ENCODE assay signal across 23 cellular contexts in genomic region chr19:2732157-2732725, GRCh38. TPM values are rescaled to one million over a fixed set of nuclear protein-coding genes. Genes with fewer than 3 reads are reported as not detected.
A peak's percentile ranks its signal among the peaks of the same experiment; 100 is the strongest.
DNase-seq lines count a peak whose midpoint lies in the region; ATAC-seq, FAIRE-seq and TF ChIP-seq lines count a peak whose summit lies in the region.
"Had no signal": no experiment of that assay in that cellular context is flagged by ENCODE, and none has a peak within 500 bp of the region (broad histone marks: within the 10 kb centered on the region; RNA-seq: fewer than 3 reads in every experiment).

No MANE protein-coding gene starts in this region.

- peaks cover 0 to 12% of the 10 kb centered on the region in 2 donors for H3K4me1 Mint-ChIP-seq in natural killer cell treated with Interleukin-12 subunit alpha and Interleukin-12 subunit beta and Interleukin-15 and Interleukin-18, amount 100 ng/mL, for 72 hours (ENCODE audit: low read depth in 2 of 2)
- peaks cover 0 to 4% of the 10 kb centered on the region in 2 donors for H3K4me1 Mint-ChIP-seq in natural killer cell

- H4K20me1 ChIP-seq in K562 (replicated peaks; ENCODE audit: control insufficient read depth, insufficient read depth, low read length) (peaks cover 28% of the 10 kb centered on the region), osteoblast (ENCODE audit: insufficient read depth, low read length) (peaks cover 2% of the 10 kb centered on the region)

- no peak overlapping the region for H3K4me3 Mint-ChIP-seq in natural killer cell treated with Interleukin-12 subunit alpha and Interleukin-12 subunit beta and Interleukin-15 and Interleukin-18, amount 100 ng/mL, for 72 hours
- H3K4me3 Mint-ChIP-seq in natural killer cell: no peak overlapping the region
- H3K4me3 Mint-ChIP-seq: B cell; CD4-positive, CD25-positive, alpha-beta regulatory T cell; CD8-positive, alpha-beta T cell; H9 had no signal

- no TSS peak for BruUV-seq in K562 (replicated peaks; lab: Mats Ljungman, UMichigan)

- H3K27ac Mint-ChIP-seq in natural killer cell treated with Interleukin-12 subunit alpha and Interleukin-12 subunit beta and Interleukin-15 and Interleukin-18, amount 100 ng/mL, for 72 hours: no peak overlapping the region
- no peak overlapping the region for H3K27ac Mint-ChIP-seq in natural killer cell
- H3K27ac Mint-ChIP-seq: B cell; CD4-positive, CD25-positive, alpha-beta regulatory T cell; CD8-positive, alpha-beta T cell; H9 had no signal

- TF ChIP-seq CTCF in natural killer cell (IDR thresholded peaks at IDR 0.05): no peak
- no peak for TF ChIP-seq CTCF in K562 (IDR thresholded peaks at IDR 0.05 in 2 of 3, conservative IDR thresholded peaks at IDR 0.05 in 1 of 3; ENCODE audit: insufficient read depth in 2 of 3, low read depth in 1 of 3, low read length in 3 of 3)
- TF ChIP-seq CTCF in osteoblast (IDR thresholded peaks at IDR 0.05; ENCODE audit: extremely low read depth, low read depth, low read length): no peak

- intact Hi-C loops in natural killer cell (cut with micrococcal nuclease) (no loop called here), K562 (cut with micrococcal nuclease) (no loop called here), right cardiac atrium (cut with DNase I) (loop anchor here in 1 of 4 donors (5.0 kb wide), 1 partner anchor 70 kb away; no protein-coding TSS in a partner anchor)

- H3K9me3 Mint-ChIP-seq in natural killer cell treated with Interleukin-12 subunit alpha and Interleukin-12 subunit beta and Interleukin-15 and Interleukin-18, amount 100 ng/mL, for 72 hours: no peaks in the 10 kb centered on the region
- no peaks in the 10 kb centered on the region for H3K9me3 Mint-ChIP-seq in natural killer cell
- H3K9me3 Mint-ChIP-seq: CD4-positive, CD25-positive, alpha-beta regulatory T cell; CD8-positive, alpha-beta T cell; H9 had no signal

- H3K4me3 ChIP-seq in K562 (no peak overlapping the region), osteoblast (ENCODE audit: insufficient read depth, low read length) (no peak overlapping the region), right cardiac atrium (ENCODE audit: low read length) (no peak overlapping the region)
- H3K4me3 ChIP-seq: BLaER1, GM23248 had no signal

- no peak for ATAC-seq in natural killer cell treated with Interleukin-12 subunit alpha and Interleukin-12 subunit beta and Interleukin-15 and Interleukin-18, amount 100 ng/mL, for 72 hours
- ATAC-seq in natural killer cell (no peak), K562 (peak; percentile 5), right cardiac atrium (no peak)
- ATAC-seq: CD8-positive, alpha-beta T cell; HCT116 had no signal

- peaks cover 60% of the 10 kb centered on the region for H3K36me3 ChIP-seq in K562 (ENCODE audit: control insufficient read depth, insufficient read depth, low read length)
- H3K36me3 ChIP-seq in osteoblast (ENCODE audit: insufficient read depth, low read length): peaks cover 12% of the 10 kb centered on the region

- no peak overlapping the region for H3K27ac ChIP-seq in K562 (ENCODE audit: extremely low read depth, low read depth, low read length)
- no peak overlapping the region for H3K27ac ChIP-seq in osteoblast (ENCODE audit: low read depth, low read length)
- H3K27ac ChIP-seq in right cardiac atrium (ENCODE audit: low read length): no peak overlapping the region
- H3K27ac ChIP-seq: 22Rv1, C4-2B, GM23248 had no signal

- H3K9me1 ChIP-seq in K562 (ENCODE audit: control insufficient read depth, insufficient read depth, low read length): peaks cover 6% of the 10 kb centered on the region

- H3K27me3 ChIP-seq in K562 (ENCODE audit: control insufficient read depth in 2 of 2, insufficient read depth in 2 of 2, low read length in 2 of 2) (peaks cover 0 to 2% of the 10 kb centered on the region in 2 experiments; a peak in 2 of 5 replicates), osteoblast (ENCODE audit: insufficient read depth, low read length) (peaks cover 3% of the 10 kb centered on the region), right cardiac atrium (ENCODE audit: control insufficient read depth, insufficient read depth) (no peaks in the 10 kb centered on the region)
- H3K27me3 ChIP-seq: BLaER1 had no signal

- TF ChIP-seq RAD21 in K562 (CRISPR knock-in tag; conservative IDR thresholded peaks at IDR 0.05 in 1 of 2, IDR thresholded peaks at IDR 0.05 in 1 of 2): no peak

- H3K27me3 Mint-ChIP-seq in natural killer cell treated with Interleukin-12 subunit alpha and Interleukin-12 subunit beta and Interleukin-15 and Interleukin-18, amount 100 ng/mL, for 72 hours: no peaks in the 10 kb centered on the region
- H3K27me3 Mint-ChIP-seq in natural killer cell (ENCODE audit: low read depth in 2 of 2): no peaks in the 10 kb centered on the region
- H3K27me3 Mint-ChIP-seq: B cell; CD4-positive, CD25-positive, alpha-beta regulatory T cell had no signal

- H3K4me1 ChIP-seq in K562 (replicated peaks in 1 of 2; ENCODE audit: control insufficient read depth in 2 of 2, insufficient read depth in 2 of 2, low read length in 2 of 2) (peaks cover 0 to 53% of the 10 kb centered on the region in 2 experiments; a peak in 2 of 5 replicates), osteoblast (ENCODE audit: insufficient read depth, low read length) (no peaks in the 10 kb centered on the region), right cardiac atrium (ENCODE audit: control insufficient read depth, insufficient read depth, low read length) (no peaks in the 10 kb centered on the region)
- H3K4me1 ChIP-seq: Caco-2 had no signal

- in situ Hi-C loops in K562 (cut with MboI): no loop called here

- no peak overlapping the region for H3K9ac ChIP-seq in K562 (ENCODE audit: insufficient read depth in 1 of 2, low read depth in 2 of 2, low read length in 2 of 2)
- H3K9ac ChIP-seq: BLaER1, GM23248 had no signal

- peak; percentile 40 for DNase-seq in natural killer cell treated with Interleukin-12 subunit alpha and Interleukin-12 subunit beta and Interleukin-15 and Interleukin-18, amount 100 ng/mL, for 72 hours (ENCODE audit: low spot score)
- no peak for DNase-seq in natural killer cell
- DNase-seq in K562 (ENCODE audit: extremely low read depth in 1 of 4, low spot score in 3 of 4): no peak
- DNase-seq in osteoblast (ENCODE audit: insufficient read length, low spot score, missing footprints): peak; percentile 80
- no peak for DNase-seq in activated CD4-positive, alpha-beta T cell treated with anti-CD3 and anti-CD28 coated beads, Interleukin-2, amount 50 U/mL, for 4 hours
- DNase-seq in right cardiac atrium: no peak
- DNase-seq: Caco-2; CD4-positive, CD25-positive, alpha-beta regulatory T cell; CD8-positive, alpha-beta T cell; DMS153; DND-41; GM23248; H9 had no signal

- H3K36me3 Mint-ChIP-seq in natural killer cell treated with Interleukin-12 subunit alpha and Interleukin-12 subunit beta and Interleukin-15 and Interleukin-18, amount 100 ng/mL, for 72 hours: no peaks in the 10 kb centered on the region
- no peaks in the 10 kb centered on the region for H3K36me3 Mint-ChIP-seq in natural killer cell

- no peak overlapping the region for H2AFZ ChIP-seq in K562 (ENCODE audit: low read depth, low read length)
- no peak overlapping the region for H2AFZ ChIP-seq in osteoblast (ENCODE audit: low read length)
- H2AFZ ChIP-seq: GM23248 had no signal

- no peak for TF ChIP-seq EP300 in K562 (IDR thresholded peaks at IDR 0.05; ENCODE audit: low read length)

- 90% methylated on average over 16 of the region's 33 CpGs for WGBS in K562 (ENCODE audit: insufficient coverage, low coverage, missing lambda C conversion rate)
- WGBS in right cardiac atrium: 95% methylated on average over 33 of the region's 33 CpGs

- no peak for FAIRE-seq in K562 (lab: Jason Lieb, UNC)
- FAIRE-seq: A204.1, G401.6, GM12892, GM19239, H1 had no signal

- no peak overlapping the region for H3K4me2 ChIP-seq in K562 (ENCODE audit: insufficient read depth, low read length)
- H3K4me2 ChIP-seq in osteoblast (ENCODE audit: insufficient read depth, low read length): no peak overlapping the region

- TF ChIP-seq POLR2A in K562 (conservative IDR thresholded peaks at IDR 0.05): no peak

- H3K79me2 ChIP-seq in K562 (ENCODE audit: control insufficient read depth, insufficient read depth, low read length) (peaks cover 24% of the 10 kb centered on the region), osteoblast (ENCODE audit: insufficient read depth, low read length) (peaks cover 7% of the 10 kb centered on the region)

- POLR2A ChIA-PET in K562 (lab: Yijun Ruan, JAX): interaction anchor here (0.6 kb wide), 1 partner anchor 9 kb away, joined by 3 read pairs; no protein-coding TSS in a partner anchor

- CTCF ChIA-PET in K562 (lab: Yijun Ruan, JAX; ENCODE audit: low intra/inter-chr PET ratio): no interaction called here

- H3K9me3 ChIP-seq in K562 (replicated peaks; ENCODE audit: control insufficient read depth, insufficient read depth, low read depth, low read length): peaks cover 6% of the 10 kb centered on the region; the same call in 1 of the 2 replicates
- no peaks in the 10 kb centered on the region for H3K9me3 ChIP-seq in osteoblast (ENCODE audit: low read depth, low read length)
- H3K9me3 ChIP-seq in right cardiac atrium (ENCODE audit: control insufficient read depth, low read length): no peaks in the 10 kb centered on the region
- H3K9me3 ChIP-seq: Caco-2 had no signal

RNA-seq across cellular contexts. Expression of gene SLC39A3, which starts 7.6 kb away (rescaled TPM):
- total RNA-seq in natural killer cell treated with Interleukin-12 subunit alpha and Interleukin-12 subunit beta and Interleukin-15 and Interleukin-18, amount 100 ng/mL, for 72 hours: 10 to 100 TPM; 30.5 to 91.6 TPM
- total RNA-seq in natural killer cell: 10 to 100 TPM; 14.8 to 29.4 (median 19.6) TPM
- 117 and 251 TPM in 2 replicates for total RNA-seq in K562 (2011; cell fraction: chromatin; rRNA removed; ENCODE audit: low replicate concordance)
- total RNA-seq in K562 (2011; cell fraction: nucleolus; rRNA removed): 298 and 302 TPM in 2 replicates
- 179 and 217 TPM in 2 replicates for total RNA-seq in K562 (2011; cell fraction: nucleoplasm; rRNA removed)
- total RNA-seq in K562 (2014; rRNA removed): 161 and 172 TPM in 2 replicates
- total RNA-seq in K562 (2014; rRNA removed; fragmentation: Illumina TruSeq; extraction: Trizol): 58.6 and 93.5 TPM in 2 replicates
- 87.1 and 91.3 TPM in 2 replicates for total RNA-seq in K562 (2015; rRNA removed; fragmentation: Illumina TruSeq; extraction: Trizol)
- 149 and 152 TPM in 2 replicates for total RNA-seq in K562 (2021)
- 127 and 145 TPM in 2 replicates for polyA plus RNA-seq in K562 (2011; rRNA removed)
- 193 and 267 TPM in 2 replicates for polyA plus RNA-seq in K562 (2011; cell fraction: cytosol; rRNA removed)
- polyA plus RNA-seq in K562 (2011; cell fraction: nucleus; rRNA removed): 120 and 140 TPM in 2 replicates
- 107 and 221 TPM in 2 replicates for polyA plus RNA-seq in K562 (2012)
- polyA plus RNA-seq in K562 (2014; fragmentation: Illumina TruSeq; extraction: Trizol): 215 and 268 TPM in 2 replicates
- 1 to 10 TPM; 2.3 to 3.6 TPM for polyA plus RNA-seq in K562 (2014; fragmentation: Nextera tagmentation; extraction: Ambion mirVana)
- polyA plus RNA-seq in K562 (2014; rRNA removed): 165 and 173 TPM in 2 replicates
- 62.5 and 83.9 TPM in 2 replicates for polyA minus RNA-seq in K562 (2011; rRNA and poly(A)+ RNA removed)
- polyA minus RNA-seq in K562 (2011; cell fraction: cytosol; rRNA and poly(A)+ RNA removed): 76.8 and 77.8 TPM in 2 replicates
- 36.1 and 44.7 TPM in 2 replicates for polyA minus RNA-seq in K562 (2011; cell fraction: nucleus; rRNA and poly(A)+ RNA removed)
- 33.0 and 33.7 TPM in 2 replicates for total RNA-seq in osteoblast
- total RNA-seq in right cardiac atrium: 10 to 100 TPM; 19.9 to 25.5 (median 23.4) TPM
- 29.3 TPM for polyA plus RNA-seq in right cardiac atrium

RNA-seq across cellular contexts. Expression of gene DIRAS1, which starts 11.1 kb away (rescaled TPM):
- total RNA-seq in natural killer cell treated with Interleukin-12 subunit alpha and Interleukin-12 subunit beta and Interleukin-15 and Interleukin-18, amount 100 ng/mL, for 72 hours: not detected
- total RNA-seq in natural killer cell (under 1 TPM; 0.12 to 0.48 (median 0.18) TPM), K562 (2014; rRNA removed) (2.2 and 3.3 TPM in 2 replicates), K562 (2014; rRNA removed; fragmentation: Illumina TruSeq; extraction: Trizol) (2.3 TPM in 2 replicates), K562 (2015; rRNA removed; fragmentation: Illumina TruSeq; extraction: Trizol) (2.9 and 3.3 TPM in 2 replicates), K562 (2021) (12.0 and 12.8 TPM in 2 replicates), osteoblast (12.4 and 14.8 TPM in 2 replicates), right cardiac atrium (100 to 1,000 TPM; 160 to 176 (median 172) TPM)
- 5.2 and 12.7 TPM in 2 replicates for total RNA-seq in K562 (2011; cell fraction: chromatin; rRNA removed; ENCODE audit: low replicate concordance)
- 5.7 and 6.5 TPM in 2 replicates for total RNA-seq in K562 (2011; cell fraction: nucleolus; rRNA removed)
- 4.3 and 5.3 TPM in 2 replicates for total RNA-seq in K562 (2011; cell fraction: nucleoplasm; rRNA removed)
- polyA plus RNA-seq in K562 (2011; rRNA removed) (7.3 and 12.0 TPM in 2 replicates), K562 (2014; fragmentation: Illumina TruSeq; extraction: Trizol) (3.8 and 4.9 TPM in 2 replicates), K562 (2014; fragmentation: Nextera tagmentation; extraction: Ambion mirVana) (under 1 TPM; 0.11 to 0.18 TPM), K562 (2014; rRNA removed) (4.7 and 6.0 TPM in 2 replicates), right cardiac atrium (155 TPM)
- 8.0 and 16.3 TPM in 2 replicates for polyA plus RNA-seq in K562 (2011; cell fraction: cytosol; rRNA removed)
- 10.3 and 10.5 TPM in 2 replicates for polyA plus RNA-seq in K562 (2011; cell fraction: nucleus; rRNA removed)
- polyA plus RNA-seq in K562 (2012): 5.1 and 7.3 TPM in 2 replicates
- polyA minus RNA-seq in K562 (2011; rRNA and poly(A)+ RNA removed): 10.2 and 11.4 TPM in 2 replicates
- 8.0 and 8.7 TPM in 2 replicates for polyA minus RNA-seq in K562 (2011; cell fraction: cytosol; rRNA and poly(A)+ RNA removed)
- polyA minus RNA-seq in K562 (2011; cell fraction: nucleus; rRNA and poly(A)+ RNA removed): 1.8 and 2.6 TPM in 2 replicates
- total RNA-seq: CD4-positive, CD25-positive, alpha-beta regulatory T cell had no signal
- polyA plus RNA-seq: CD4-positive, CD25-positive, alpha-beta regulatory T cell had no signal

RNA-seq across cellular contexts. Expression of gene GNG7, which starts 29.7 kb away (rescaled TPM):
- under 1 TPM; 0.26 to 0.59 TPM for total RNA-seq in natural killer cell treated with Interleukin-12 subunit alpha and Interleukin-12 subunit beta and Interleukin-15 and Interleukin-18, amount 100 ng/mL, for 72 hours
- total RNA-seq in natural killer cell (1 to 10 TPM in 2 of 3 donors, under 1 TPM in 1; 0.75 to 4.8 (median 1.5) TPM), K562 (2014; rRNA removed) (0.09 TPM in 1 of 2 replicates, not detected in the other), K562 (2014; rRNA removed; fragmentation: Illumina TruSeq; extraction: Trizol) (0.04 TPM in 1 of 2 replicates, not detected in the other), K562 (2015; rRNA removed; fragmentation: Illumina TruSeq; extraction: Trizol) (0.04 TPM in 2 replicates), K562 (2021) (0.11 and 0.20 TPM in 2 replicates), osteoblast (0.29 and 0.72 TPM in 2 replicates), right cardiac atrium (10 to 100 TPM; 40.2 to 58.2 (median 48.6) TPM)
- total RNA-seq in K562 (2011; cell fraction: chromatin; rRNA removed; ENCODE audit: low replicate concordance): 0.09 and 0.16 TPM in 2 replicates
- total RNA-seq in K562 (2011; cell fraction: nucleolus; rRNA removed): under 0.01 and 0.13 TPM in 2 replicates
- total RNA-seq in K562 (2011; cell fraction: nucleoplasm; rRNA removed): 0.15 TPM in 1 of 2 replicates, not detected in the other
- polyA plus RNA-seq in K562 (2011; rRNA removed) (0.08 and 0.12 TPM in 2 replicates), K562 (2014; fragmentation: Illumina TruSeq; extraction: Trizol) (0.04 TPM in 2 replicates), K562 (2014; fragmentation: Nextera tagmentation; extraction: Ambion mirVana) (under 1 TPM in 1 of 2 experiments, not detected in 1; 0.01 TPM), K562 (2014; rRNA removed) (0.07 TPM in 1 of 2 replicates, not detected in the other), right cardiac atrium (25.4 TPM)
- 0.15 and 0.27 TPM in 2 replicates for polyA plus RNA-seq in K562 (2011; cell fraction: cytosol; rRNA removed)
- 0.04 and 0.22 TPM in 2 replicates for polyA plus RNA-seq in K562 (2011; cell fraction: nucleus; rRNA removed)
- 0.10 and 0.53 TPM in 2 replicates for polyA plus RNA-seq in K562 (2012)
- polyA minus RNA-seq in K562 (2011; rRNA and poly(A)+ RNA removed): 0.03 TPM in 1 of 2 replicates, not detected in the other
- not detected in 2 replicates for polyA minus RNA-seq in K562 (2011; cell fraction: cytosol; rRNA and poly(A)+ RNA removed)
- not detected in 2 replicates for polyA minus RNA-seq in K562 (2011; cell fraction: nucleus; rRNA and poly(A)+ RNA removed)

RNA-seq across cellular contexts. Expression of gene SGTA, which starts 50.8 kb away (rescaled TPM):
- total RNA-seq in natural killer cell treated with Interleukin-12 subunit alpha and Interleukin-12 subunit beta and Interleukin-15 and Interleukin-18, amount 100 ng/mL, for 72 hours: 100 to 1,000 TPM in 1 of 2 donors, 10 to 100 TPM in 1; 61.1 to 107 TPM
- total RNA-seq in natural killer cell: 10 to 100 TPM; 35.2 to 38.1 (median 36.2) TPM
- total RNA-seq in K562 (2011; cell fraction: chromatin; rRNA removed; ENCODE audit: low replicate concordance): 53.5 and 114 TPM in 2 replicates
- 73.2 and 78.7 TPM in 2 replicates for total RNA-seq in K562 (2011; cell fraction: nucleolus; rRNA removed)
- 57.0 and 59.8 TPM in 2 replicates for total RNA-seq in K562 (2011; cell fraction: nucleoplasm; rRNA removed)
- total RNA-seq in K562 (2014; rRNA removed): 73.2 and 106 TPM in 2 replicates
- 16.2 and 18.1 TPM in 2 replicates for total RNA-seq in K562 (2014; rRNA removed; fragmentation: Illumina TruSeq; extraction: Trizol)
- total RNA-seq in K562 (2015; rRNA removed; fragmentation: Illumina TruSeq; extraction: Trizol): 49.9 and 50.8 TPM in 2 replicates
- total RNA-seq in K562 (2021): 106 and 110 TPM in 2 replicates
- polyA plus RNA-seq in K562 (2011; rRNA removed): 44.5 and 67.3 TPM in 2 replicates
- 73.0 and 146 TPM in 2 replicates for polyA plus RNA-seq in K562 (2011; cell fraction: cytosol; rRNA removed)
- polyA plus RNA-seq in K562 (2011; cell fraction: nucleus; rRNA removed): 65.8 and 104 TPM in 2 replicates
- 77.3 and 87.1 TPM in 2 replicates for polyA plus RNA-seq in K562 (2012)
- polyA plus RNA-seq in K562 (2014; fragmentation: Illumina TruSeq; extraction: Trizol): 72.3 and 101 TPM in 2 replicates
- polyA plus RNA-seq in K562 (2014; fragmentation: Nextera tagmentation; extraction: Ambion mirVana): 1 to 10 TPM; 1.4 to 4.8 TPM
- polyA plus RNA-seq in K562 (2014; rRNA removed): 87.3 and 89.9 TPM in 2 replicates
- 10.3 and 19.1 TPM in 2 replicates for polyA minus RNA-seq in K562 (2011; rRNA and poly(A)+ RNA removed)
- 38.4 and 40.7 TPM in 2 replicates for polyA minus RNA-seq in K562 (2011; cell fraction: cytosol; rRNA and poly(A)+ RNA removed)
- polyA minus RNA-seq in K562 (2011; cell fraction: nucleus; rRNA and poly(A)+ RNA removed): 17.5 and 20.0 TPM in 2 replicates
- total RNA-seq in osteoblast: 35.9 and 38.7 TPM in 2 replicates
- total RNA-seq in right cardiac atrium: 10 to 100 TPM; 53.6 to 84.2 (median 64.6) TPM
- polyA plus RNA-seq in right cardiac atrium: 86.5 TPM

RNA-seq across cellular contexts. Expression of gene THOP1, which starts 53.1 kb away (rescaled TPM):
- 100 to 1,000 TPM; 105 to 224 TPM for total RNA-seq in natural killer cell treated with Interleukin-12 subunit alpha and Interleukin-12 subunit beta and Interleukin-15 and Interleukin-18, amount 100 ng/mL, for 72 hours
- 10 to 100 TPM; 31.6 to 44.0 (median 33.4) TPM for total RNA-seq in natural killer cell
- total RNA-seq in K562 (2011; cell fraction: chromatin; rRNA removed; ENCODE audit: low replicate concordance): 161 and 433 TPM in 2 replicates
- 163 and 178 TPM in 2 replicates for total RNA-seq in K562 (2011; cell fraction: nucleolus; rRNA removed)
- total RNA-seq in K562 (2011; cell fraction: nucleoplasm; rRNA removed): 128 and 148 TPM in 2 replicates
- total RNA-seq in K562 (2014; rRNA removed): 255 and 325 TPM in 2 replicates
- total RNA-seq in K562 (2014; rRNA removed; fragmentation: Illumina TruSeq; extraction: Trizol): 43.6 and 58.2 TPM in 2 replicates
- 97.6 and 106 TPM in 2 replicates for total RNA-seq in K562 (2015; rRNA removed; fragmentation: Illumina TruSeq; extraction: Trizol)
- total RNA-seq in K562 (2021): 193 and 203 TPM in 2 replicates
- 96.1 and 122 TPM in 2 replicates for polyA plus RNA-seq in K562 (2011; rRNA removed)
- 93.4 and 185 TPM in 2 replicates for polyA plus RNA-seq in K562 (2011; cell fraction: cytosol; rRNA removed)
- polyA plus RNA-seq in K562 (2011; cell fraction: nucleus; rRNA removed): 299 and 377 TPM in 2 replicates
- polyA plus RNA-seq in K562 (2012): 128 and 152 TPM in 2 replicates
- 77.3 and 106 TPM in 2 replicates for polyA plus RNA-seq in K562 (2014; fragmentation: Illumina TruSeq; extraction: Trizol)
- polyA plus RNA-seq in K562 (2014; fragmentation: Nextera tagmentation; extraction: Ambion mirVana): 1 to 10 TPM; 1.3 to 2.0 TPM
- 174 and 181 TPM in 2 replicates for polyA plus RNA-seq in K562 (2014; rRNA removed)
- 65.6 and 91.6 TPM in 2 replicates for polyA minus RNA-seq in K562 (2011; rRNA and poly(A)+ RNA removed)
- polyA minus RNA-seq in K562 (2011; cell fraction: cytosol; rRNA and poly(A)+ RNA removed): 90.0 and 90.6 TPM in 2 replicates
- polyA minus RNA-seq in K562 (2011; cell fraction: nucleus; rRNA and poly(A)+ RNA removed): 35.1 and 68.2 TPM in 2 replicates
- total RNA-seq in osteoblast: 45.6 and 49.5 TPM in 2 replicates
- total RNA-seq in right cardiac atrium: 10 to 100 TPM; 41.4 to 69.4 (median 54.1) TPM
- 64.0 TPM for polyA plus RNA-seq in right cardiac atrium

Comparison
In these comparisons a context has a peak if more than half of its experiments do, and no peak if none do; other contexts are left out.
1. DNase-seq: peak in natural killer cell treated with Interleukin-12 subunit alpha and Interleukin-12 subunit beta and Interleukin-15 and Interleukin-18, amount 100 ng/mL, for 72 hours (single experiment) and osteoblast (single experiment); none in natural killer cell (single experiment), K562 (0 of 4), activated CD4-positive, alpha-beta T cell treated with anti-CD3 and anti-CD28 coated beads, Interleukin-2, amount 50 U/mL, for 4 hours (0 of 2) and right cardiac atrium (0 of 3).
2. RNA of gene DIRAS1, which starts 11.1 kb away (total RNA-seq): 160 to 176 TPM in right cardiac atrium; 12.4 to 14.8 TPM in osteoblast, 2.2 to 12.8 TPM in K562, 0.12 to 0.48 TPM in natural killer cell and not detected in natural killer cell treated with Interleukin-12 subunit alpha and Interleukin-12 subunit beta and Interleukin-15 and Interleukin-18, amount 100 ng/mL, for 72 hours; every median in the first group is over 10 times any median in the second.
3. RNA of gene GNG7, which starts 29.7 kb away (total RNA-seq): 40.2 to 58.2 TPM in right cardiac atrium; 0.75 to 4.8 TPM in natural killer cell, 0.29 to 0.72 TPM in osteoblast, 0.26 to 0.59 TPM in natural killer cell treated with Interleukin-12 subunit alpha and Interleukin-12 subunit beta and Interleukin-15 and Interleukin-18, amount 100 ng/mL, for 72 hours and under 0.01 to 0.20 TPM in K562; every median in the first group is over 4 times any median in the second.